ENCODE assay signal across 19 cellular contexts in the genomic region with DNA sequence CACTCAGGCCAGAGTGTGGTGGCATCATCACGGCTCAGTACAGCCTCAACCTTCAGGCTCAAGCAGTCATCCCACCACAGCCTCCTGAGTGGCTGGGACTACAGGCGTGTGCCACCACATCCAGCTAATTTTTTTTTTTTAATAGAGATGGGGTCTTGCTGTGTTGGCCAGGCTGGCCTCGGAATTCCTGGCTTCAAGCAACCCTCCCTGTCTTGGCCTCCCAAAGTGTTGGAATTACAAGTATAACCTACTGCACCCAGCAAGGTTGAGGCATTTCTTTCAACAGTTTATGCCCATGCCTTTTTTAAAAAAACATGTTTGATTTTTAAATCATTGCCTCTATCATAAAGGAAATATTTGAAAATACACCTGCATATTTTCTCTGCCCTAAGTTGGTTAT. TPM values are rescaled to one million over a fixed set of nuclear protein-coding genes. Genes with fewer than 3 reads are reported as not detected.
DNase-seq lines count a peak whose midpoint lies in the region; ATAC-seq and TF ChIP-seq lines count a peak whose summit lies in the region.
"Had no signal": no experiment of that assay in that cellular context is flagged by ENCODE, and none has a peak within 500 bp of the region (broad histone marks: within the 10 kb centered on the region; RNA-seq: fewer than 3 reads in every experiment).

No MANE protein-coding gene starts in this region.

- H3K9me3 ChIP-seq in HEK293 (ENCODE audit: control insufficient read depth, insufficient read depth, low read depth, low read length): no peaks in the 10 kb centered on the region
- H3K9me3 ChIP-seq: A549, BLaER1 had no signal

- DNase-seq in activated T-cell treated with anti-CD3 and anti-CD28 coated beads, Interleukin-2, amount 50 U/mL, for 72 hours: no peak
- DNase-seq in activated T-cell treated with anti-CD3 and anti-CD28 coated beads for 4 hours (no peak), type B pancreatic cell (ENCODE audit: extremely low spot score, unreplicated experiment) (no peak), Ammon's horn (ENCODE audit: low spot score) (no peak), CD14-positive monocyte (ENCODE audit: low spot score) (no peak)
- DNase-seq: AML-193; Calu3; CD8-positive, alpha-beta T cell; DMS79 treated with DMSO at 0.1 percent for 48 hours; GF-D8; GOT3; H7 had no signal

- peaks cover 33% of the 10 kb centered on the region for H3K4me1 Mint-ChIP-seq in activated T-cell treated with anti-CD3 and anti-CD28 coated beads, Interleukin-2, amount 50 U/mL, for 72 hours (ENCODE audit: low read depth)
- H3K4me1 Mint-ChIP-seq in brain (peaks cover 46% of the 10 kb centered on the region), type B pancreatic cell (ENCODE audit: unreplicated experiment) (peaks cover 15% of the 10 kb centered on the region), CD14-positive monocyte (peaks cover 13% of the 10 kb centered on the region)

- peaks cover 15 to 39% of the 10 kb centered on the region in 2 donors for H3K36me3 Mint-ChIP-seq in activated T-cell treated with anti-CD3 and anti-CD28 coated beads, Interleukin-2, amount 50 U/mL, for 72 hours (ENCODE audit: insufficient read depth in 2 of 2)
- peaks cover 63% of the 10 kb centered on the region for H3K36me3 Mint-ChIP-seq in brain
- peaks cover 20% of the 10 kb centered on the region for H3K36me3 Mint-ChIP-seq in type B pancreatic cell
- peaks cover 52 to 60% of the 10 kb centered on the region in 2 donors for H3K36me3 Mint-ChIP-seq in CD14-positive monocyte

- intact Hi-C loops in CD14-positive monocyte (cut with micrococcal nuclease): loop anchor here (5.0 kb wide), 1 partner anchor 88 kb away; the partner anchor contains the start of gene PANK3 (in 2 of the 2)

- no peak for TF ChIP-seq CTCF in HEK293 (tag by site-specific recombination; IDR thresholded peaks at IDR 0.05)
- TF ChIP-seq CTCF in brain (conservative IDR thresholded peaks at IDR 0.05): no peak
- TF ChIP-seq CTCF in type B pancreatic cell (conservative IDR thresholded peaks at IDR 0.05): no peak
- no peak for TF ChIP-seq CTCF in CD14-positive monocyte (IDR thresholded peaks at IDR 0.05)

- no peak overlapping the region for H3K4me3 ChIP-seq in HEK293 (ENCODE audit: low read depth, low read length)
- H3K4me3 ChIP-seq: A549, BLaER1 had no signal

- H3K9me3 Mint-ChIP-seq in activated T-cell treated with anti-CD3 and anti-CD28 coated beads, Interleukin-2, amount 50 U/mL, for 72 hours: no peaks in the 10 kb centered on the region
- H3K9me3 Mint-ChIP-seq in brain (no peaks in the 10 kb centered on the region), type B pancreatic cell (no peaks in the 10 kb centered on the region), CD14-positive monocyte (peaks cover 0 to 2% (median 0%) of the 10 kb centered on the region in 7 donors)
- H3K9me3 Mint-ChIP-seq: CD8-positive, alpha-beta T cell; IgD-negative memory B cell had no signal

- POLR2A ChIA-PET in HEK293 (lab: Yijun Ruan, JAX): no interaction called here

- no peak for ATAC-seq in activated T-cell treated with anti-CD3 and anti-CD28 coated beads, Interleukin-2, amount 50 U/mL, for 72 hours (replicated peaks in 1 of 2)
- ATAC-seq: A549; CD8-positive, alpha-beta T cell; HCT116 had no signal

- no peaks in the 10 kb centered on the region for H3K4me1 ChIP-seq in HEK293 (ENCODE audit: control insufficient read depth, insufficient read depth, low read length)

- no peak overlapping the region for H3K27ac ChIP-seq in HEK293 (ENCODE audit: extremely low read depth, low read depth, low read length)
- H3K27ac ChIP-seq: 22Rv1, A549, BLaER1 had no signal

- H3K27ac Mint-ChIP-seq in activated T-cell treated with anti-CD3 and anti-CD28 coated beads, Interleukin-2, amount 50 U/mL, for 72 hours: peak overlapping the region; percentile 0
- H3K27ac Mint-ChIP-seq in brain (no peak overlapping the region), type B pancreatic cell (no peak overlapping the region), CD14-positive monocyte (no peak overlapping the region)
- H3K27ac Mint-ChIP-seq: CD8-positive, alpha-beta T cell had no signal

- H3K4me3 Mint-ChIP-seq in activated T-cell treated with anti-CD3 and anti-CD28 coated beads, Interleukin-2, amount 50 U/mL, for 72 hours: no peak overlapping the region
- H3K4me3 Mint-ChIP-seq in brain: peak overlapping the region in 4 of 5 experiments; percentile 35 to 74 (median 44)
- H3K4me3 Mint-ChIP-seq in type B pancreatic cell: peak overlapping the region; percentile 70
- no peak overlapping the region for H3K4me3 Mint-ChIP-seq in CD14-positive monocyte
- H3K4me3 Mint-ChIP-seq: CD8-positive, alpha-beta T cell had no signal

- H3K27me3 Mint-ChIP-seq in activated T-cell treated with anti-CD3 and anti-CD28 coated beads, Interleukin-2, amount 50 U/mL, for 72 hours (ENCODE audit: low read depth): no peaks in the 10 kb centered on the region
- H3K27me3 Mint-ChIP-seq in brain (peaks cover 10% of the 10 kb centered on the region), type B pancreatic cell (no peaks in the 10 kb centered on the region), CD14-positive monocyte (ENCODE audit: low read depth in 3 of 3) (peaks cover 2 to 7% (median 4%) of the 10 kb centered on the region in 3 donors)
- H3K27me3 Mint-ChIP-seq: IgD-negative memory B cell had no signal

- CTCF ChIA-PET in HEK293 (lab: Yijun Ruan, JAX): no interaction called here

- peaks cover 56 to 66% of the 10 kb centered on the region in 2 experiments for H3K36me3 ChIP-seq in HEK293 (ENCODE audit: control insufficient read depth in 2 of 2, insufficient read depth in 1 of 2, low read length in 2 of 2)

TF ChIP-seq in HEK293, 187 proteins besides CTCF, POLR2A, EP300 and RAD21:
- TF ChIP-seq BCL11B (tag by site-specific recombination; IDR thresholded peaks at IDR 0.05; ENCODE audit: low read depth): no peak
- peak; percentile 78 for TF ChIP-seq ZNF121 (tag by site-specific recombination; IDR thresholded peaks at IDR 0.05)

RNA-seq across cellular contexts. Expression of gene RARS1, which starts 2.8 kb away (rescaled TPM):
- total RNA-seq in activated T-cell treated with anti-CD3 and anti-CD28 coated beads, Interleukin-2, amount 50 U/mL, for 72 hours: 10 to 100 TPM; 81.1 to 93.0 TPM
- polyA plus RNA-seq in brain (ENCODE audit: insufficient read depth, low read depth, low replicate concordance) (19.6 TPM), CD14-positive monocyte (10 to 100 TPM; 16.1 to 27.0 TPM)
- total RNA-seq in type B pancreatic cell (ENCODE audit: low replicate concordance): 102 and 110 TPM in 2 replicates

RNA-seq across cellular contexts. Expression of gene FBLL1, which starts 40.0 kb away (rescaled TPM):
- 1 to 10 TPM in 1 of 2 donors, under 1 TPM in 1; 0.37 to 1.6 TPM for total RNA-seq in activated T-cell treated with anti-CD3 and anti-CD28 coated beads, Interleukin-2, amount 50 U/mL, for 72 hours
- polyA plus RNA-seq in brain (ENCODE audit: insufficient read depth, low read depth, low replicate concordance): 33.1 TPM
- 2.1 and 3.3 TPM in 2 replicates for total RNA-seq in type B pancreatic cell (ENCODE audit: low replicate concordance)
- not detected for polyA plus RNA-seq in CD14-positive monocyte
- total RNA-seq: CD8-positive, alpha-beta T cell had no signal
- polyA plus RNA-seq: IgD-negative memory B cell had no signal

Comparison
In these comparisons a context has a peak if more than half of its experiments do, and no peak if none do; other contexts are left out.
1. H3K4me3 Mint-ChIP-seq: peak in brain (4 of 5) and type B pancreatic cell (single experiment); none in activated T-cell treated with anti-CD3 and anti-CD28 coated beads, Interleukin-2, amount 50 U/mL, for 72 hours (0 of 2) and CD14-positive monocyte (0 of 2).